Comparison of ENCODE assay signal across 8 cellular contexts in genomic region chr13:112943309-112944125, GRCh38.
A peak's percentile ranks its signal among the peaks of the same experiment; 100 is the strongest.
DNase-seq lines count a peak whose midpoint lies in the region; ATAC-seq and TF ChIP-seq lines count a peak whose summit lies in the region.

No MANE protein-coding gene starts in this region.

- peaks cover 31% of the 10 kb centered on the region for H3K27me3 Mint-ChIP-seq in T-helper 2 cell treated with Interferon-gamma antibody and Interleukin-4, amounts not matched to agents 5 μg/mL and 100 μg/mL, for 36 hours (ENCODE audit: low read depth)
- H3K27me3 Mint-ChIP-seq in stimulated activated naive CD8-positive, alpha-beta T cell treated with anti-CD3 and anti-CD28 coated beads, Interleukin-15, Interleukin-2, amounts not matched to agents 100 ng/mL and 50 ng/mL, for 24 hours, result peaks cover 25% of the 10 kb centered on the region

- H3K27ac Mint-ChIP-seq in T-helper 2 cell treated with Interferon-gamma antibody and Interleukin-4, amounts not matched to agents 5 μg/mL and 100 μg/mL, for 36 hours, result no peak overlapping the region
- H3K27ac Mint-ChIP-seq in stimulated activated naive CD8-positive, alpha-beta T cell treated with anti-CD3 and anti-CD28 coated beads, Interleukin-15, Interleukin-2, amounts not matched to agents 100 ng/mL and 50 ng/mL, for 24 hours, result no peak overlapping the region

- peaks cover 5% of the 10 kb centered on the region for H3K4me1 Mint-ChIP-seq in T-helper 2 cell treated with Interferon-gamma antibody and Interleukin-4, amounts not matched to agents 5 μg/mL and 100 μg/mL, for 36 hours (ENCODE audit: low read depth)
- H3K4me1 Mint-ChIP-seq in stimulated activated naive CD8-positive, alpha-beta T cell treated with anti-CD3 and anti-CD28 coated beads, Interleukin-15, Interleukin-2, amounts not matched to agents 100 ng/mL and 50 ng/mL, for 24 hours (ENCODE audit: low read depth), result peaks cover 10% of the 10 kb centered on the region

- H3K9me3 Mint-ChIP-seq in T-helper 2 cell treated with Interferon-gamma antibody and Interleukin-4, amounts not matched to agents 5 μg/mL and 100 μg/mL, for 36 hours, result no peaks in the 10 kb centered on the region
- no peaks in the 10 kb centered on the region for H3K9me3 Mint-ChIP-seq in stimulated activated naive CD8-positive, alpha-beta T cell treated with anti-CD3 and anti-CD28 coated beads, Interleukin-15, Interleukin-2, amounts not matched to agents 100 ng/mL and 50 ng/mL, for 24 hours

- ATAC-seq in GM19351 (IDR thresholded peaks at IDR 0.05; ENCODE audit: unreplicated experiment) (peak; percentile 31), HG03521 (IDR thresholded peaks at IDR 0.05; ENCODE audit: unreplicated experiment) (peak; percentile 29)

- peaks cover 0 to 5% of the 10 kb centered on the region in 2 donors for H3K4me1 ChIP-seq in duodenal mucosa (ENCODE audit: control insufficient read depth in 1 of 2, insufficient read depth in 2 of 2, low read length in 2 of 2)

- peaks cover 0 to 3% of the 10 kb centered on the region in 2 donors for H3K27me3 ChIP-seq in duodenal mucosa (ENCODE audit: control insufficient read depth in 1 of 2, insufficient read depth in 2 of 2, low read length in 2 of 2)

- H3K4me3 Mint-ChIP-seq in T-helper 2 cell treated with Interferon-gamma antibody and Interleukin-4, amounts not matched to agents 5 μg/mL and 100 μg/mL, for 36 hours, result peak overlapping the region; percentile 54
- peak overlapping the region; percentile 64 for H3K4me3 Mint-ChIP-seq in stimulated activated naive CD8-positive, alpha-beta T cell treated with anti-CD3 and anti-CD28 coated beads, Interleukin-15, Interleukin-2, amounts not matched to agents 100 ng/mL and 50 ng/mL, for 24 hours

- H3K4me3 ChIP-seq in duodenal mucosa (ENCODE audit: low read depth in 1 of 2, low read length in 2 of 2), result peak overlapping the region; percentile 19 to 64

- H3K36me3 Mint-ChIP-seq in T-helper 2 cell treated with Interferon-gamma antibody and Interleukin-4, amounts not matched to agents 5 μg/mL and 100 μg/mL, for 36 hours (ENCODE audit: low read depth), result no peaks in the 10 kb centered on the region
- no peaks in the 10 kb centered on the region for H3K36me3 Mint-ChIP-seq in stimulated activated naive CD8-positive, alpha-beta T cell treated with anti-CD3 and anti-CD28 coated beads, Interleukin-15, Interleukin-2, amounts not matched to agents 100 ng/mL and 50 ng/mL, for 24 hours (ENCODE audit: low read depth)

- no peaks in the 10 kb centered on the region for H3K36me3 ChIP-seq in duodenal mucosa (ENCODE audit: control insufficient read depth in 1 of 2, insufficient read depth in 2 of 2, low read length in 2 of 2)

- H3K27ac ChIP-seq in C4-2B (peak overlapping the region; percentile 72), duodenal mucosa (ENCODE audit: low read depth, low read length) (no peak overlapping the region)

- peak overlapping the region; percentile 25 to 30 for H3K9ac ChIP-seq in duodenal mucosa (ENCODE audit: low read depth in 1 of 2, low read length in 2 of 2)

- TF ChIP-seq CTCF in C4-2B (conservative IDR thresholded peaks at IDR 0.05), result no peak

- DNase-seq in T-helper 2 cell treated with Interferon-gamma antibody and Interleukin-4, amounts not matched to agents 5 μg/mL and 100 μg/mL, for 36 hours (ENCODE audit: low spot score), result peak; percentile 11
- DNase-seq in medulla oblongata (ENCODE audit: extremely low spot score), result peak; percentile 28
- no peak for DNase-seq in NCI-H2107 treated with DMSO at 0.1 percent for 48 hours (lab: John Stamatoyannopoulos, UW; ENCODE audit: unreplicated experiment)

- H3K9me3 ChIP-seq in duodenal mucosa (ENCODE audit: control insufficient read depth in 1 of 2, low read length in 2 of 2), result no peaks in the 10 kb centered on the region
